Comparison of ENCODE assay signal across 8 cellular contexts in genomic region chr2:88590998-88591613, GRCh38. TPM values are rescaled to one million over a fixed set of nuclear protein-coding genes. Genes with fewer than 3 reads are reported as not detected.
DNase-seq lines count a peak whose midpoint lies in the region; ATAC-seq, FAIRE-seq and TF ChIP-seq lines count a peak whose summit lies in the region.

No MANE protein-coding gene starts in this region.

- H3K4me2 ChIP-seq in astrocyte (ENCODE audit: low read length), result no peak overlapping the region

- H3K4me3 ChIP-seq in Peyer's patch (no peak overlapping the region), astrocyte (ENCODE audit: insufficient read depth, low read depth, low read length) (no peak overlapping the region), small intestine (ENCODE audit: low read depth in 1 of 2, low read length in 2 of 2) (no peak overlapping the region)

- peaks cover 3% of the 10 kb centered on the region for H4K20me1 ChIP-seq in astrocyte (ENCODE audit: insufficient read depth, low read length)

- peak; percentile 56 to 86 (median 78) for TF ChIP-seq CTCF in Peyer's patch (IDR thresholded peaks at IDR 0.05)
- TF ChIP-seq CTCF in astrocyte (IDR thresholded peaks at IDR 0.05; ENCODE audit: insufficient read depth, low read depth, low read length), result peak; percentile 91

- peaks cover 14% of the 10 kb centered on the region for H3K4me1 Mint-ChIP-seq in astrocyte (ENCODE audit: low read depth, unreplicated experiment)

- H3K4me3 Mint-ChIP-seq in astrocyte (ENCODE audit: unreplicated experiment), result no peak overlapping the region

- no peak for TF ChIP-seq POLR2A in Peyer's patch (IDR thresholded peaks at IDR 0.05)

- no peaks in the 10 kb centered on the region for H3K4me1 ChIP-seq in Peyer's patch
- no peaks in the 10 kb centered on the region for H3K4me1 ChIP-seq in astrocyte (ENCODE audit: insufficient read depth, low read length)
- H3K4me1 ChIP-seq in small intestine (ENCODE audit: control insufficient read depth in 2 of 2, insufficient read depth in 1 of 2, low read depth in 1 of 2, low read length in 1 of 2), result no peaks in the 10 kb centered on the region

- no peaks in the 10 kb centered on the region for H3K9me3 Mint-ChIP-seq in astrocyte (ENCODE audit: unreplicated experiment)

- H3K27ac ChIP-seq in Peyer's patch, result no peak overlapping the region
- H3K27ac ChIP-seq in astrocyte (ENCODE audit: low read depth, low read length), result no peak overlapping the region
- no peak overlapping the region for H3K27ac ChIP-seq in small intestine (ENCODE audit: low read depth in 1 of 2, low read length in 1 of 2)

- peaks cover 0 to 55% (median 0%) of the 10 kb centered on the region in 3 donors for H3K36me3 ChIP-seq in Peyer's patch
- H3K36me3 ChIP-seq in astrocyte (ENCODE audit: insufficient read depth, low read length), result peaks cover 20% of the 10 kb centered on the region
- H3K36me3 ChIP-seq in small intestine (ENCODE audit: control insufficient read depth in 2 of 2, insufficient read depth in 2 of 2, low read length in 2 of 2), result peaks cover 3 to 13% of the 10 kb centered on the region in 2 donors

- H3K9me3 ChIP-seq in Peyer's patch (no peaks in the 10 kb centered on the region), astrocyte (ENCODE audit: insufficient read depth, low read depth, low read length) (no peaks in the 10 kb centered on the region), small intestine (ENCODE audit: control insufficient read depth, low read depth) (no peaks in the 10 kb centered on the region)

- peak; percentile 78 for ATAC-seq in GM19452 (IDR thresholded peaks at IDR 0.05; ENCODE audit: unreplicated experiment)

- H3K27me3 Mint-ChIP-seq in astrocyte (ENCODE audit: low read depth, unreplicated experiment), result no peaks in the 10 kb centered on the region

- no peak overlapping the region for H3K27ac Mint-ChIP-seq in astrocyte (ENCODE audit: unreplicated experiment)

- DNase-seq in DMS114 treated with DMSO at 0.1 percent for 48 hours (lab: John Stamatoyannopoulos, UW; ENCODE audit: unreplicated experiment) (peak; percentile 38), HuH-7 (ENCODE audit: low spot score) (peak; percentile 40), Peyer's patch (peak in 2 of 3 donors; percentile 30 to 69), astrocyte (ENCODE audit: low read depth) (peak; percentile 40), hepatic stellate cell (ENCODE audit: low spot score) (peak; percentile 40), small intestine (peak; percentile 72), GF-D8 (lab: John Stamatoyannopoulos, UW) (no peak)

- H2AFZ ChIP-seq in astrocyte (ENCODE audit: low read depth, low read length), result no peak overlapping the region

- H3K27me3 ChIP-seq in Peyer's patch (no peaks in the 10 kb centered on the region), astrocyte (ENCODE audit: insufficient read depth, low read length) (no peaks in the 10 kb centered on the region), small intestine (ENCODE audit: control insufficient read depth in 2 of 2, insufficient read depth in 2 of 2, low read length in 2 of 2) (no peaks in the 10 kb centered on the region)

- H3K36me3 Mint-ChIP-seq in astrocyte (ENCODE audit: low read depth, unreplicated experiment), result peaks cover 8% of the 10 kb centered on the region

- WGBS in small intestine, 3 donors, result 92 to 96% (median 95%) methylated on average over 2 of the region's 2 CpGs

- no peak overlapping the region for H3K9ac ChIP-seq in astrocyte (ENCODE audit: low read length)

- FAIRE-seq in astrocyte (lab: Jason Lieb, UNC), result peak; percentile 73
- peak; percentile 70 for FAIRE-seq in small intestine (lab: Jason Lieb, UNC)

- H3K79me2 ChIP-seq in astrocyte (ENCODE audit: insufficient read depth, low read length), result peaks cover 4% of the 10 kb centered on the region

RNA-seq across cellular contexts. Expression of gene EIF2AK3, which starts 36.2 kb away (rescaled TPM):
- 10 to 100 TPM; 17.1 to 93.3 (median 18.6) TPM for total RNA-seq in Peyer's patch
- total RNA-seq in astrocyte, result 26.3 and 27.1 TPM in 2 replicates
- polyA plus RNA-seq in small intestine, result 1 to 10 TPM; 2.7 to 7.6 (median 3.2) TPM
